Comparison of ENCODE assay signal across 8 cellular contexts in genomic region chr3:184812845-184813157, GRCh38. TPM values are rescaled to one million over a fixed set of nuclear protein-coding genes. Genes with fewer than 3 reads are reported as not detected.
DNase-seq lines count a peak whose midpoint lies in the region; TF ChIP-seq lines count a peak whose summit lies in the region.

No MANE protein-coding gene starts in this region.

- H3K36me3 Mint-ChIP-seq in T-helper 1 cell treated with Interleukin-12 subunit alpha and Interleukin-12 subunit beta and Interleukin-4 antibody, amounts not matched to agents 30 μg/mL and 1 μg/mL, for 36 hours (ENCODE audit: low read depth) = peaks cover 19% of the 10 kb centered on the region
- peaks cover 7% of the 10 kb centered on the region for H3K36me3 Mint-ChIP-seq in activated naive CD8-positive, alpha-beta T cell

- intact Hi-C loops in testis (cut with DNase I; ENCODE audit: low total_unique reads) = no loop called here

- peaks cover 6% of the 10 kb centered on the region for H3K4me1 ChIP-seq in testis

- DNase-seq in T-helper 1 cell (no peak), kidney epithelial cell (ENCODE audit: low read depth) (no peak), testis (no peak), activated gamma-delta T cell (lab: John Stamatoyannopoulos, UW) (no peak), NCI-H1417 treated with DMSO at 0.1 percent for 48 hours (lab: John Stamatoyannopoulos, UW) (no peak)
- DNase-seq in stimulated activated CD4-positive, alpha-beta T cell treated with anti-CD3 and anti-CD28 coated beads, Interleukin-4, amount 100 ng/mL, for 24 hours = no peak

- no peaks in the 10 kb centered on the region for H3K9me3 Mint-ChIP-seq in T-helper 1 cell treated with Interleukin-12 subunit alpha and Interleukin-12 subunit beta and Interleukin-4 antibody, amounts not matched to agents 30 μg/mL and 1 μg/mL, for 36 hours
- no peaks in the 10 kb centered on the region for H3K9me3 Mint-ChIP-seq in activated naive CD8-positive, alpha-beta T cell (ENCODE audit: low read depth)

- no peaks in the 10 kb centered on the region for H3K27me3 ChIP-seq in kidney epithelial cell (ENCODE audit: control insufficient read depth, insufficient read depth, low read length)
- H3K27me3 ChIP-seq in testis = no peaks in the 10 kb centered on the region

- peaks cover 54% of the 10 kb centered on the region for H3K4me1 Mint-ChIP-seq in T-helper 1 cell treated with Interleukin-12 subunit alpha and Interleukin-12 subunit beta and Interleukin-4 antibody, amounts not matched to agents 30 μg/mL and 1 μg/mL, for 36 hours (ENCODE audit: low read depth)
- H3K4me1 Mint-ChIP-seq in activated naive CD8-positive, alpha-beta T cell (ENCODE audit: low read depth) = peaks cover 61% of the 10 kb centered on the region

- no peak overlapping the region for H3K27ac ChIP-seq in testis

- no peaks in the 10 kb centered on the region for H3K36me3 ChIP-seq in kidney epithelial cell (ENCODE audit: control insufficient read depth, insufficient read depth, low read length)
- H3K36me3 ChIP-seq in testis (ENCODE audit: low read depth, missing control alignments) = no peaks in the 10 kb centered on the region

- TF ChIP-seq CTCF in kidney epithelial cell (IDR thresholded peaks at IDR 0.05; ENCODE audit: insufficient read depth, low read length, poor library complexity, severe bottlenecking) = no peak
- TF ChIP-seq CTCF in testis (IDR thresholded peaks at IDR 0.05) = no peak

- H3K4me3 Mint-ChIP-seq in T-helper 1 cell treated with Interleukin-12 subunit alpha and Interleukin-12 subunit beta and Interleukin-4 antibody, amounts not matched to agents 30 μg/mL and 1 μg/mL, for 36 hours = peak overlapping the region; percentile 95
- H3K4me3 Mint-ChIP-seq in activated naive CD8-positive, alpha-beta T cell = peak overlapping the region; percentile 98

- 15 to 23% methylated on average over 6 to 7 of the region's 7 CpGs for WGBS in testis, 2 donors

- H3K27ac Mint-ChIP-seq in T-helper 1 cell treated with Interleukin-12 subunit alpha and Interleukin-12 subunit beta and Interleukin-4 antibody, amounts not matched to agents 30 μg/mL and 1 μg/mL, for 36 hours = peak overlapping the region; percentile 98
- H3K27ac Mint-ChIP-seq in activated naive CD8-positive, alpha-beta T cell = peak overlapping the region; percentile 22

- H3K27me3 Mint-ChIP-seq in T-helper 1 cell treated with Interleukin-12 subunit alpha and Interleukin-12 subunit beta and Interleukin-4 antibody, amounts not matched to agents 30 μg/mL and 1 μg/mL, for 36 hours (ENCODE audit: low read depth) = peaks cover 4% of the 10 kb centered on the region
- H3K27me3 Mint-ChIP-seq in activated naive CD8-positive, alpha-beta T cell = no peaks in the 10 kb centered on the region

- H3K4me3 ChIP-seq in kidney epithelial cell (ENCODE audit: low read depth, low read length) = peak overlapping the region; percentile 89
- H3K4me3 ChIP-seq in testis = peak overlapping the region; percentile 80 to 81

- no peaks in the 10 kb centered on the region for H3K9me3 ChIP-seq in testis

- TF ChIP-seq POLR2A in testis (IDR thresholded peaks at IDR 0.05) = no peak

RNA-seq across cellular contexts. Expression of gene VPS8, which starts 0.8 kb away (rescaled TPM):
- total RNA-seq in kidney epithelial cell = 31.9 and 57.3 TPM in 2 replicates
- total RNA-seq in testis = 100 to 1,000 TPM in 1 of 2 donors, 10 to 100 TPM in 1; 88.0 to 127 TPM
- polyA plus RNA-seq in testis (ENCODE audit: insufficient read depth, low read depth, low replicate concordance) = 65.8 TPM
